Comparison of ENCODE assay signal across 8 cellular contexts in the genomic region with DNA sequence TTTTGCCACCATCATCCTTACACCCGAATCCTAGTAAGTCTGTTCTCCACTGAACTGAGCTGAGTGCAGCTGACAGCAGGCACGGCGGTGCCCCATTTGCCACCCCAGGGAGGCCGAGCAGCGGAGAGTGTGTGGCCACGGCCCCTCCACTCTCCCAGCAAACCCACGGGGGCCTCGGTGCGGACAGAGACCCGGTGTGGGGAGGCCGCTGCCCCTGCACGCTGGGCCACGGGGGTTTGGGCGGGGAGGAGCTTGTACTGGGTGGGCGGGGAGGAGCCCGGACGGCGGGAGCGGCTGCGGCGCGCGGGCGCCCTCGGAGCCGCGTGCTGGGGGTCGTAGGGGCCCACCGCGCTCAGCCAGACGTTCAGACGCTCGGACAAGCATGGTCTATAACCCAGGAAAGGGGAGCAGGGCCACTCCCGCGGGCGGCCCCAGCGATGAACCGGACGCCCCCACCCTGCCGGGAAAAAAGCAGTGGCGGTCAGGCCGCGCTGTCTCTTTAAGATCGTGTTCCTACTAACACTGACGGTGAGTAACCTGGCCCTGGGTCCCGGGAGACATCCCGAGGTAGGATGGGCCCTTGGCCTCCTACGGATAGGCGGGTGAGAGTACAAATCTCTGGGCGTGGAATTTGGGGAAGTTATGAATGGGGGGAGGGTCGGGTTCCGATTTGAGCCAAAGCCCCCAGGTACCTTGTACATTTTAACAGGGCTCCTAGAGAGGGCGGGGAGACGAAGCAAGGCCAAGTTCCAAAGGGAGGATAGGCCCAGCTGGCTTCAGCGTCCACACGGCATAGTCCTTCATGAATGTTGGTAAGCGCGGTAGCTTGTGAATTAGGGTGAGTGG. TPM values are rescaled to one million over a fixed set of nuclear protein-coding genes. Genes with fewer than 3 reads are reported as not detected.
DNase-seq lines count a peak whose midpoint lies in the region; ATAC-seq and TF ChIP-seq lines count a peak whose summit lies in the region.

A gene with protein sequence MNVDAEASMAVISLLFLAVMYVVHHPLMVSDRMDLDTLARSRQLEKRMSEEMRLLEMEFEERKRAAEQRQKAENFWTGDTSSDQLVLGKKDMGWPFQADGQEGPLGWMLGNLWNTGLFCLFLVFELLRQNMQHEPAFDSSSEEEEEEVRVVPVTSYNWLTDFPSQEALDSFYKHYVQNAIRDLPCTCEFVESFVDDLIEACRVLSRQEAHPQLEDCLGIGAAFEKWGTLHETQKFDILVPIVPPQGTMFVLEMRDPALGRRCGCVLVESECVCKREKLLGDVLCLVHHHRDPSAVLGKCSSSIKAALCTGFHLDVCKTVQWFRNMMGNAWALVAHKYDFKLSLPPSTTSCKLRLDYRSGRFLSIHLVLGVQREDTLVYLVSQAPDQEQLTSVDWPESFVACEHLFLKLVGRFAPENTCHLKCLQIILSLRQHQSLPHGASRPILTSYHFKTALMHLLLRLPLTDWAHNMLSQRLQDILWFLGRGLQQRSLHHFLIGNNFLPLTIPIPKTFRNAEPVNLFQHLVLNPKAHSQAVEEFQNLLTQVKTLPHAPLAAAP (plus strand): TSS at position 280 of the 846 bp plus-strand sequence. CDS start 523 bp downstream, at position 803.

- no peak within 1 kb of the TSS for H3K27ac ChIP-seq in ectodermal cell (ENCODE audit: insufficient read depth, low read depth, low read length, poor library complexity, severe bottlenecking)
- no peak within 1 kb of the TSS for H3K27ac ChIP-seq in muscle layer of colon (ENCODE audit: low read depth, low read length)
- H3K27ac ChIP-seq in upper lobe of left lung = peak within 1 kb of the TSS; percentile 28 to 74 (median 70)

- DNase-seq in AG09309 (ENCODE audit: low read depth) (no peak), T-helper 2 cell (peak in 3 of 5 experiments; percentile 9 to 52 (median 21)), upper lobe of left lung (peak in 1 of 2 donors; percentile 81), NCI-H345 treated with DMSO at 0.1 percent for 48 hours (lab: John Stamatoyannopoulos, UW; ENCODE audit: unreplicated experiment) (no peak), NCI-H524 treated with DMSO at 0.1 percent for 48 hours (lab: John Stamatoyannopoulos, UW) (no peak)

- TF ChIP-seq CTCF in AG09309 (IDR thresholded peaks at IDR 0.05; ENCODE audit: control insufficient read depth, insufficient read depth, low read depth, low read length, missing control alignments) (no peak), upper lobe of left lung (IDR thresholded peaks at IDR 0.05) (no peak)

- WGBS in ectodermal cell, 2 experiments = 5 to 6% methylated on average over 58 of the region's 58 CpGs
- 8 to 11% methylated on average over 26 to 45 of the region's 58 CpGs for WGBS in upper lobe of left lung, 2 donors

- TF ChIP-seq EP300 in upper lobe of left lung (IDR thresholded peaks at IDR 0.05) = no peak

- no peak within 1 kb of the TSS for H3K9ac ChIP-seq in muscle layer of colon (ENCODE audit: low read length)

- H3K9me3 ChIP-seq in ectodermal cell (ENCODE audit: control insufficient read depth, low read length) = no peaks in the 10 kb centered on the region
- no peaks in the 10 kb centered on the region for H3K9me3 ChIP-seq in muscle layer of colon (ENCODE audit: low read length)
- no peaks in the 10 kb centered on the region for H3K9me3 ChIP-seq in upper lobe of left lung

- H3K4me3 ChIP-seq in AG09309 (ENCODE audit: control insufficient read depth, low read depth, low read length) (peak within 1 kb of the TSS; percentile 47), ectodermal cell (ENCODE audit: insufficient read depth, low read depth, low read length) (peak within 1 kb of the TSS; percentile 32), muscle layer of colon (ENCODE audit: low read depth in 1 of 2, low read length in 2 of 2) (peak within 1 kb of the TSS; percentile 33 to 49), upper lobe of left lung (peak within 1 kb of the TSS; percentile 37 to 57 (median 51))

- peak; percentile 57 for TF ChIP-seq POLR2A in GM19099 (IDR thresholded peaks at IDR 0.05; ENCODE audit: extremely low read depth, insufficient read length, low read depth)
- no peak for TF ChIP-seq POLR2A in upper lobe of left lung (IDR thresholded peaks at IDR 0.05)

- H3K27me3 ChIP-seq in ectodermal cell (ENCODE audit: control insufficient read depth, insufficient read depth, low read length, poor library complexity, severe bottlenecking) (peaks cover 64% of the 10 kb centered on the region), muscle layer of colon (ENCODE audit: control insufficient read depth in 1 of 2, insufficient read depth in 2 of 2, low read length in 2 of 2) (peaks cover 38 to 58% of the 10 kb centered on the region in 2 donors), upper lobe of left lung (peaks cover 0 to 6% (median 0%) of the 10 kb centered on the region in 4 donors)

- H3K4me1 ChIP-seq in ectodermal cell (ENCODE audit: control insufficient read depth, insufficient read depth, low read length) (peaks cover 5% of the 10 kb centered on the region), muscle layer of colon (ENCODE audit: insufficient read depth, low read length) (peaks cover 9% of the 10 kb centered on the region), upper lobe of left lung (peaks cover 21 to 31% (median 28%) of the 10 kb centered on the region in 4 donors)

- H3K36me3 ChIP-seq in ectodermal cell (ENCODE audit: control insufficient read depth, insufficient read depth, low read length) (no peaks in the 10 kb centered on the region), muscle layer of colon (ENCODE audit: insufficient read depth, low read length) (no peaks in the 10 kb centered on the region), upper lobe of left lung (no peaks in the 10 kb centered on the region)

- peak in 1 of 2 donors; percentile 40 for ATAC-seq in upper lobe of left lung (ENCODE audit: low FRiP score in 2 of 2)

RNA-seq across cellular contexts. Expression of the gene that starts here (rescaled TPM):
- polyA plus RNA-seq in ectodermal cell (2013, experiment 1 of 4) = 6.0 TPM
- polyA plus RNA-seq in ectodermal cell (2013, experiment 2 of 4) = 6.3 TPM
- 4.5 TPM for polyA plus RNA-seq in ectodermal cell (2013, experiment 3 of 4)
- 4.7 TPM for polyA plus RNA-seq in ectodermal cell (2013, experiment 4 of 4)
- 1 to 10 TPM in 5 of 6 donors, under 1 TPM in 1; 0.57 to 5.5 (median 1.9) TPM for total RNA-seq in upper lobe of left lung

Comparison
In these comparisons a context has a peak if more than half of its experiments do, and no peak if none do; other contexts are left out.
1. DNase-seq: peak in T-helper 2 cell (3 of 5); none in AG09309 (single experiment), NCI-H345 treated with DMSO at 0.1 percent for 48 hours (single experiment) and NCI-H524 treated with DMSO at 0.1 percent for 48 hours (single experiment).
2. H3K27ac ChIP-seq: peak in upper lobe of left lung (4 of 4); none in ectodermal cell (single experiment) and muscle layer of colon (single experiment).
3. Peak in every context shown above with its lines, with median percentiles within 50 percentile points of each other: H3K4me3 ChIP-seq.